3 cellular contexts compared by ENCODE assay signal in genomic region chr3:157534725-157535161, GRCh38.
TF ChIP-seq lines count a peak whose summit lies in the region.

No MANE protein-coding gene starts in this region.

TF ChIP-seq in HCT116, 20 proteins besides CTCF, POLR2A, EP300 and RAD21:
- TF ChIP-seq POLR2AphosphoS5 (IDR thresholded peaks at IDR 0.05; ENCODE audit: low read depth, low read length) = no peak
- no peak for TF ChIP-seq CBX3 (IDR thresholded peaks at IDR 0.05; ENCODE audit: low read depth)
- no peak for TF ChIP-seq REST (IDR thresholded peaks at IDR 0.05; ENCODE audit: low read depth)
- no peak for TF ChIP-seq SP1 (IDR thresholded peaks at IDR 0.05; ENCODE audit: low read depth)
- no peak for TF ChIP-seq JUND (IDR thresholded peaks at IDR 0.05)
- no peak for TF ChIP-seq EZH2phosphoT487 (IDR thresholded peaks at IDR 0.05; ENCODE audit: borderline replicate concordance)
- TF ChIP-seq SRF (IDR thresholded peaks at IDR 0.05; ENCODE audit: low read depth) = no peak
- no peak for TF ChIP-seq ELF1 (IDR thresholded peaks at IDR 0.05; ENCODE audit: borderline replicate concordance, low read depth)

TF ChIP-seq in K562, 482 proteins besides CTCF, POLR2A, EP300 and RAD21 (continues in another document):
- TF ChIP-seq ZNF740 (CRISPR knock-in tag; IDR thresholded peaks at IDR 0.05) = no peak
- TF ChIP-seq ZNF740 (tag; IDR thresholded peaks at IDR 0.05) = no peak
- TF ChIP-seq MECOM (CRISPR knock-in tag; IDR thresholded peaks at IDR 0.05) = peak; percentile 61; the same call in 1 of the 2 replicates
- peak; percentile 61; the same call in 1 of the 2 replicates for TF ChIP-seq SMARCE1 (IDR thresholded peaks at IDR 0.05)
- no peak for TF ChIP-seq HMGN3 (IDR thresholded peaks at IDR 0.05; ENCODE audit: borderline replicate concordance, extremely low read depth, insufficient read length, low read depth, low read length)
- peak in 1 of 2 experiments; percentile 37; a peak in 1 of 4 replicates for TF ChIP-seq RCOR1 (IDR thresholded peaks at IDR 0.05; ENCODE audit: borderline replicate concordance in 1 of 2, low read depth in 2 of 2, low read length in 2 of 2)
- peak; percentile 8; the same call in 1 of the 2 replicates for TF ChIP-seq ARID3A (IDR thresholded peaks at IDR 0.05; ENCODE audit: borderline replicate concordance, low read depth, low read length)
- TF ChIP-seq STAT5A (IDR thresholded peaks at IDR 0.05; ENCODE audit: borderline replicate concordance, low read length) = peak; percentile 64; the same call in 1 of the 2 replicates
- TF ChIP-seq NBN (IDR thresholded peaks at IDR 0.05; ENCODE audit: low read depth) = 0 out of 2 replicates have a peak, but pooled peaks have one; percentile 33
- no peak for TF ChIP-seq MEF2A (IDR thresholded peaks at IDR 0.05; ENCODE audit: control insufficient read depth, low read depth, low read length)
- no peak for TF ChIP-seq WHSC1 (IDR thresholded peaks at IDR 0.05; ENCODE audit: low read length)
- TF ChIP-seq NCOR1 (IDR thresholded peaks at IDR 0.05) = peak; percentile 65
- 0 out of 2 replicates have a peak, but pooled peaks have one; percentile 47 for TF ChIP-seq MTA3 (IDR thresholded peaks at IDR 0.05; ENCODE audit: borderline replicate concordance)
- TF ChIP-seq KAT8 (IDR thresholded peaks at IDR 0.05; ENCODE audit: low read depth) = no peak
- no peak for TF ChIP-seq YY1 (IDR thresholded peaks at IDR 0.05; ENCODE audit: borderline replicate concordance in 1 of 3, control insufficient read depth in 1 of 3, extremely low read depth in 1 of 3, insufficient read depth in 3 of 3, insufficient read length in 1 of 3, insufficient replicate concordance in 2 of 3, low read depth in 1 of 3, low read length in 2 of 3)
- no peak for TF ChIP-seq RERE (CRISPR knock-in tag; IDR thresholded peaks at IDR 0.05; ENCODE audit: borderline replicate concordance)
- peak; percentile 42 for TF ChIP-seq ZNF316 (IDR thresholded peaks at IDR 0.05)
- no peak for TF ChIP-seq ESRRA (IDR thresholded peaks at IDR 0.05; ENCODE audit: borderline replicate concordance, low read depth)
- peak; percentile 82 for TF ChIP-seq DPF2 (IDR thresholded peaks at IDR 0.05)
- TF ChIP-seq MBD2 (IDR thresholded peaks at IDR 0.05; ENCODE audit: borderline replicate concordance, low read depth) = 0 out of 2 replicates have a peak, but pooled peaks have one; percentile 19
- peak; percentile 64 for TF ChIP-seq JUND (IDR thresholded peaks at IDR 0.05; ENCODE audit: borderline replicate concordance, low read depth, low read length)
- no peak; the same call in 2 of the 3 replicates for TF ChIP-seq JUND (tag; IDR thresholded peaks at IDR 0.05; ENCODE audit: borderline replicate concordance, low read depth, low read length)
- no peak for TF ChIP-seq ZKSCAN3 (CRISPR knock-in tag; IDR thresholded peaks at IDR 0.05)

TF ChIP-seq in HepG2, 621 proteins besides CTCF, POLR2A, EP300 and RAD21:
- TF ChIP-seq CCAR2 (optimal IDR thresholded peaks at IDR 0.05; ENCODE audit: low read depth, low read length) (no peak), SSRP1 (CRISPR knock-in tag; IDR thresholded peaks at IDR 0.05) (no peak), ZBTB4 (CRISPR knock-in tag; IDR thresholded peaks at IDR 0.05; ENCODE audit: borderline replicate concordance) (no peak), ZNF546 (CRISPR knock-in tag; conservative IDR thresholded peaks at IDR 0.05) (no peak), KDM4B (CRISPR knock-in tag; IDR thresholded peaks at IDR 0.05) (no peak), PCBP2 (optimal IDR thresholded peaks at IDR 0.05; ENCODE audit: low read depth, low read length, poor library complexity, severe bottlenecking) (no peak), DRAP1 (CRISPR knock-in tag; IDR thresholded peaks at IDR 0.05) (no peak), ZFP36L2 (CRISPR knock-in tag; IDR thresholded peaks at IDR 0.05) (no peak), TFE3 (CRISPR knock-in tag; IDR thresholded peaks at IDR 0.05) (no peak), ZGPAT (CRISPR knock-in tag; IDR thresholded peaks at IDR 0.05) (no peak), CBX1 (IDR thresholded peaks at IDR 0.05; ENCODE audit: low read depth) (no peak), SP140L (CRISPR knock-in tag; IDR thresholded peaks at IDR 0.05; ENCODE audit: borderline replicate concordance) (no peak), ZBTB7B (CRISPR knock-in tag; IDR thresholded peaks at IDR 0.05) (no peak), PHB2 (IDR thresholded peaks at IDR 0.05; ENCODE audit: partially characterized antibody) (no peak), ZNF501 (CRISPR knock-in tag; IDR thresholded peaks at IDR 0.05) (no peak)
